In the genomic region with DNA sequence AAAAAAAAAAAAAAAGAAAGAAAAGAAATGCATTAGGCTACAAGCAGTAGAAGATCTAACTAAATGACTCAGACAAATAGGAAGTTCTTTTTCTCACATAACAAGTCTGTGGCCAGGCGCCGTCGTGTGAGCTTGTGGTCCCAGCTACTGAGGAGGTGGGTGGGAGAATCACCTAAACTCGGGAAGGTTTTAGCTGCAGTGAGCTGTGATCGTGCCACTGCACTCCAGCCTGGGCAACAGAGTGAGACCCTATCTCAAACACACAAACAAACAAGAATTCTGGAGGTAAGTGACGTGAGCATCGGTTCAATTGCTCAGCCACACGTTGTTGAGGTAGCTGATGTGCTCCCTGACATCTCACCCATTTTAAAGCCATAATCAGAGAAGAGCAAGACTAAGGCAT, we compare ENCODE assay signal across 9 cellular contexts. TPM values are rescaled to one million over a fixed set of nuclear protein-coding genes. Genes with fewer than 3 reads are reported as not detected.
DNase-seq lines count a peak whose midpoint lies in the region; ATAC-seq lines count a peak whose summit lies in the region.
"Had no signal": no experiment of that assay in that cellular context is flagged by ENCODE, and none has a peak within 500 bp of the region (broad histone marks: within the 10 kb centered on the region; RNA-seq: fewer than 3 reads in every experiment).

No MANE protein-coding gene starts in this region.

- H3K36me3 Mint-ChIP-seq in CD4-positive, alpha-beta memory T cell, result no peaks in the 10 kb centered on the region
- no peaks in the 10 kb centered on the region for H3K36me3 Mint-ChIP-seq in natural killer cell treated with Interleukin-12 subunit alpha and Interleukin-12 subunit beta and Interleukin-15 and Interleukin-18, amount 100 ng/mL, for 72 hours

- H3K4me1 ChIP-seq in CD4-positive, alpha-beta memory T cell (ENCODE audit: insufficient read depth, low read length), result peaks cover 4% of the 10 kb centered on the region

- peak overlapping the region in 4 of 7 donors; percentile 46 to 91 (median 72) for H3K27ac Mint-ChIP-seq in CD4-positive, alpha-beta memory T cell
- H3K27ac Mint-ChIP-seq in natural killer cell treated with Interleukin-12 subunit alpha and Interleukin-12 subunit beta and Interleukin-15 and Interleukin-18, amount 100 ng/mL, for 72 hours, result peak overlapping the region in 1 of 2 donors; percentile 56

- peak overlapping the region in 5 of 8 donors; percentile 31 to 67 (median 45) for H3K4me3 Mint-ChIP-seq in CD4-positive, alpha-beta memory T cell
- peak overlapping the region; percentile 82 for H3K4me3 Mint-ChIP-seq in natural killer cell treated with Interleukin-12 subunit alpha and Interleukin-12 subunit beta and Interleukin-15 and Interleukin-18, amount 100 ng/mL, for 72 hours

- H3K4me1 Mint-ChIP-seq in CD4-positive, alpha-beta memory T cell, result peaks cover 3 to 7% (median 5%) of the 10 kb centered on the region in 4 donors
- H3K4me1 Mint-ChIP-seq in natural killer cell treated with Interleukin-12 subunit alpha and Interleukin-12 subunit beta and Interleukin-15 and Interleukin-18, amount 100 ng/mL, for 72 hours (ENCODE audit: low read depth in 2 of 2), result peaks cover 15 to 24% of the 10 kb centered on the region in 2 donors

- peak in 2 of 5 donors; percentile 2 to 49 for DNase-seq in CD4-positive, alpha-beta memory T cell
- DNase-seq in activated T-cell treated with anti-CD3 and anti-CD28 coated beads for 48 hours (ENCODE audit: low read depth) (peak; percentile 12), retina (no peak), G401 (ENCODE audit: low spot score) (no peak), HUDEP-2 (lab: John Stamatoyannopoulos, UW; ENCODE audit: unreplicated experiment in 76 of 76) (no peak), KG1 (lab: John Stamatoyannopoulos, UW) (no peak)
- DNase-seq in natural killer cell treated with Interleukin-12 subunit alpha and Interleukin-12 subunit beta and Interleukin-15 and Interleukin-18, amount 100 ng/mL, for 72 hours (ENCODE audit: low spot score), result peak; percentile 79
- DNase-seq: NCI-H1417 had no signal

- H3K36me3 ChIP-seq in CD4-positive, alpha-beta memory T cell (ENCODE audit: insufficient read depth, low read length), result no peaks in the 10 kb centered on the region

- no peaks in the 10 kb centered on the region for H3K27me3 ChIP-seq in CD4-positive, alpha-beta memory T cell (ENCODE audit: insufficient read depth, low read length)

- H3K9me3 Mint-ChIP-seq in CD4-positive, alpha-beta memory T cell, result peaks cover 0 to 4% (median 0%) of the 10 kb centered on the region in 8 donors
- no peaks in the 10 kb centered on the region for H3K9me3 Mint-ChIP-seq in natural killer cell treated with Interleukin-12 subunit alpha and Interleukin-12 subunit beta and Interleukin-15 and Interleukin-18, amount 100 ng/mL, for 72 hours

- no peak overlapping the region for H3K4me3 ChIP-seq in CD4-positive, alpha-beta memory T cell (ENCODE audit: low read length in 2 of 2)

- no peaks in the 10 kb centered on the region for H3K9me3 ChIP-seq in CD4-positive, alpha-beta memory T cell (ENCODE audit: control insufficient read depth in 1 of 2, low read length in 2 of 2)

- CTCF ChIA-PET in CD4-positive, alpha-beta memory T cell (lab: Charles Lee; ENCODE audit: partially characterized antibody), result interaction anchor here (0.9 to 3.5 kb wide), 3 partner anchors 10 to 62 kb away, joined by 3 to 15 read pairs (median 4); no protein-coding TSS in a partner anchor

- no peak overlapping the region for H3K27ac ChIP-seq in CD4-positive, alpha-beta memory T cell (ENCODE audit: low read depth, low read length)

- ATAC-seq in HG03175 (IDR thresholded peaks at IDR 0.05; ENCODE audit: unreplicated experiment), result peak; percentile 69
- peak; percentile 91 to 94 for ATAC-seq in natural killer cell treated with Interleukin-12 subunit alpha and Interleukin-12 subunit beta and Interleukin-15 and Interleukin-18, amount 100 ng/mL, for 72 hours

- POLR2A ChIA-PET in CD4-positive, alpha-beta memory T cell (lab: Charles Lee; ENCODE audit: partially characterized antibody), result interaction anchor here (1.0 to 1.2 kb wide), 2 partner anchors 39 to 80 kb away, joined by 3 read pairs; no protein-coding TSS in a partner anchor

- peaks cover 0 to 3% of the 10 kb centered on the region in 2 donors for H3K27me3 Mint-ChIP-seq in CD4-positive, alpha-beta memory T cell
- H3K27me3 Mint-ChIP-seq in natural killer cell treated with Interleukin-12 subunit alpha and Interleukin-12 subunit beta and Interleukin-15 and Interleukin-18, amount 100 ng/mL, for 72 hours, result no peaks in the 10 kb centered on the region

- intact Hi-C loops in CD4-positive, alpha-beta memory T cell (cut with micrococcal nuclease), result no loop called here

- in situ Hi-C loops in G401 (cut with HindIII; ENCODE audit: low sequenced_read_pairs), result no loop called here

RNA-seq across cellular contexts. Expression of a gene that starts 37.9 kb away (rescaled TPM):
- total RNA-seq in CD4-positive, alpha-beta memory T cell, result 10 to 100 TPM; 22.3 to 22.6 TPM
- polyA plus RNA-seq in CD4-positive, alpha-beta memory T cell, result 10 to 100 TPM in 1 of 2 donors, 1 to 10 TPM in 1; 4.3 to 10.9 TPM
- total RNA-seq in natural killer cell treated with Interleukin-12 subunit alpha and Interleukin-12 subunit beta and Interleukin-15 and Interleukin-18, amount 100 ng/mL, for 72 hours, result 10 to 100 TPM; 18.6 to 32.9 TPM
- total RNA-seq in G401 (2014; rRNA removed; shearing (Covaris generic)), result 6.3 and 10.1 TPM in 2 replicates

Comparison
In these comparisons a context has a peak if more than half of its experiments do, and no peak if none do; other contexts are left out.
1. DNase-seq: peak in activated T-cell treated with anti-CD3 and anti-CD28 coated beads for 48 hours (single experiment) and natural killer cell treated with Interleukin-12 subunit alpha and Interleukin-12 subunit beta and Interleukin-15 and Interleukin-18, amount 100 ng/mL, for 72 hours (single experiment); none in retina (single experiment), G401 (single experiment), HUDEP-2 (0 of 76) and KG1 (single experiment).